Comparison of ENCODE assay signal across 8 cellular contexts in genomic region chr2:11829324-11829946, GRCh38.
DNase-seq lines count a peak whose midpoint lies in the region; ATAC-seq and TF ChIP-seq lines count a peak whose summit lies in the region.

No MANE protein-coding gene starts in this region.

- 17 to 23% methylated on average over 11 of the region's 11 CpGs for WGBS in lower leg skin, 2 donors

- peaks cover 31% of the 10 kb centered on the region for H3K36me3 Mint-ChIP-seq in activated CD4-positive, alpha-beta T cell treated with anti-CD3 and anti-CD28 coated beads, Interleukin-2, amount 10 ng/mL, durations not matched to agents 24 days and 14 days (ENCODE audit: low read depth)

- TF ChIP-seq POLR2A in lower leg skin (IDR thresholded peaks at IDR 0.05), result no peak

- H3K27me3 ChIP-seq in dorsolateral prefrontal cortex, result no peaks in the 10 kb centered on the region

- H3K27ac ChIP-seq in dorsolateral prefrontal cortex, result peak overlapping the region in 52 of 59 donors; percentile 1 to 89 (median 71)

- intact Hi-C loops in activated CD4-positive, alpha-beta T cell treated with anti-CD3 and anti-CD28 coated beads, Interleukin-2, amount 10 ng/mL, durations not matched to agents 24 days and 14 days (cut with micrococcal nuclease), result loop anchor here (1.0 to 10.0 kb wide), 2 partner anchors 1105 to 1178 kb away; no protein-coding TSS in a partner anchor
- intact Hi-C loops in dorsolateral prefrontal cortex (cut with DNase I) (loop anchor here in 1 of 2 donors (2.0 kb wide), 2 partner anchors 887 to 1177 kb away; partner anchors contain the start of gene TRIB2), lower leg skin (cut with DNase I; ENCODE audit: low total_unique reads) (no loop called here)

- H3K27ac Mint-ChIP-seq in activated CD4-positive, alpha-beta T cell treated with anti-CD3 and anti-CD28 coated beads, Interleukin-2, amount 10 ng/mL, durations not matched to agents 24 days and 14 days, result peak overlapping the region; percentile 85

- peak; percentile 65 for DNase-seq in ACHN
- peak; percentile 62 for DNase-seq in NCI-H2227 treated with DMSO at 0.1 percent for 48 hours (lab: John Stamatoyannopoulos, UW)
- DNase-seq in activated CD4-positive, alpha-beta T cell treated with anti-CD3 and anti-CD28 coated beads, Interleukin-2, amount 10 ng/mL, durations not matched to agents 24 days and 14 days, result peak; percentile 73
- DNase-seq in dorsolateral prefrontal cortex, result peak in 9 of 10 donors; percentile 20 to 73 (median 63)
- peak; percentile 38 to 88 for DNase-seq in lower leg skin (ENCODE audit: low spot score in 2 of 2)
- peak; percentile 72 for DNase-seq in stimulated activated CD4-positive, alpha-beta T cell treated with anti-CD3 and anti-CD28 coated beads, Interleukin-4, amount 100 ng/mL, for 1 hour

- peak; percentile 33 to 78 (median 62) for TF ChIP-seq CTCF in dorsolateral prefrontal cortex (IDR thresholded peaks at IDR 0.05 in 54 of 56, conservative IDR thresholded peaks at IDR 0.05 in 2 of 56; ENCODE audit: low read depth in 1 of 56, partially characterized antibody in 56 of 56)
- TF ChIP-seq CTCF in lower leg skin (IDR thresholded peaks at IDR 0.05), result no peak

- H3K4me3 ChIP-seq in dorsolateral prefrontal cortex, result peak overlapping the region in 54 of 59 donors; percentile 0 to 64 (median 38)
- no peak overlapping the region for H3K4me3 ChIP-seq in lower leg skin (ENCODE audit: low read depth, poor library complexity, severe bottlenecking)

- H3K4me1 Mint-ChIP-seq in activated CD4-positive, alpha-beta T cell treated with anti-CD3 and anti-CD28 coated beads, Interleukin-2, amount 10 ng/mL, durations not matched to agents 24 days and 14 days, result peaks cover 37% of the 10 kb centered on the region

- peaks cover 6% of the 10 kb centered on the region for H3K9me3 Mint-ChIP-seq in activated CD4-positive, alpha-beta T cell treated with anti-CD3 and anti-CD28 coated beads, Interleukin-2, amount 10 ng/mL, durations not matched to agents 24 days and 14 days

- peaks cover 30% of the 10 kb centered on the region for H3K27me3 Mint-ChIP-seq in activated CD4-positive, alpha-beta T cell treated with anti-CD3 and anti-CD28 coated beads, Interleukin-2, amount 10 ng/mL, durations not matched to agents 24 days and 14 days

- H3K4me3 Mint-ChIP-seq in activated CD4-positive, alpha-beta T cell treated with anti-CD3 and anti-CD28 coated beads, Interleukin-2, amount 10 ng/mL, durations not matched to agents 24 days and 14 days, result peak overlapping the region; percentile 73

- in situ Hi-C loops in ACHN (cut with HindIII; ENCODE audit: low pct_ligation_motif_present, low pct_unique_long_range_greater_than_20kb, low sequenced_read_pairs), result no loop called here

- ATAC-seq in GM18861 (IDR thresholded peaks at IDR 0.05; ENCODE audit: unreplicated experiment), result peak; percentile 27
- peak; percentile 20 for ATAC-seq in HG03108 (IDR thresholded peaks at IDR 0.05; ENCODE audit: unreplicated experiment)

Comparison
In these comparisons a context has a peak if more than half of its experiments do, and no peak if none do; other contexts are left out.
1. CTCF ChIP-seq: peak in dorsolateral prefrontal cortex (56 of 56); none in lower leg skin (0 of 3).
2. Peak in every context shown above with its lines, with median percentiles within 50 percentile points of each other: DNase-seq.